ENCODE assay signal across 23 cellular contexts in the genomic region with DNA sequence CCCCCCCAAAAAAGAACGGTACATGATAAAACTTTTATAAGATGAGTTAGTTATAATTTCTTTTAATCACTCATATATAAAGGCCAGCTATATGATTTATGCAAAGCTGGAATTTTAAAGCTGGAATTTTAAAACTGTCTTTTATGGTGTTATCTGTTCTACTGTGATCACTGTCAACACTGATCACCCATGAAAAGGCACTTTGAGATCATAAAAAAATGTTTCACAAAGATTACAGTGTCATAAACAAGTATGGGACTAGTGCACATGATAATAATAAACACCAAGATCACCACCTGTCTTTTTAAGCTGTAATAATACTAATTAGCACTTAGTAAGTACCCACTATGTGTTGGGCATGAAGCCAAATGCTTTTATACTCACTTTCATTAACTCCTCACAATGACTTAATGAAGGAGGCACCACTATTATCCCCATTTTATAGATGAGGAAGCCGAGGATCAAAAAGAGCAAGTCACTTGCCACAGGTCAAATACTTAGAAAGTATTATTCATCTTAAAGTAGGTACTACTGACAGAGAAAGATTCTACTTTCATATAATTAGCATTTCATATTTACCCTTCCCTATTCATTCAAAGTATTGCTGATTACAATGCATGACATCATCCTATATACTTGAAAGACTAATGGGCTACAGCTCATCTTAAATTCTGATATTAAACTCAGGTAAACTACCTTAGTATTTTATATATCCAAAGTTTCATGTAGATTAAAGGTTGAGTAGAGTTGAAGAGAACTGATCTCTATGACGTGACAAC. TPM values are rescaled to one million over a fixed set of nuclear protein-coding genes. Genes with fewer than 3 reads are reported as not detected.
"Had no signal": no experiment of that assay in that cellular context is flagged by ENCODE, and none has a peak within 500 bp of the region (broad histone marks: within the 10 kb centered on the region; RNA-seq: fewer than 3 reads in every experiment).

No MANE protein-coding gene starts in this region.

- FAIRE-seq: frontal cortex had no signal

- H3K4me3 ChIP-seq: coronary artery, dorsolateral prefrontal cortex, heart left ventricle, psoas muscle, thoracic aorta, transverse colon had no signal

- H3K27ac ChIP-seq: coronary artery, dorsolateral prefrontal cortex, heart left ventricle, neutrophil, psoas muscle, thoracic aorta had no signal

- H3K36me3 ChIP-seq: heart left ventricle, neutrophil, thoracic aorta, transverse colon had no signal

- ATAC-seq: esophagus mucosa; heart left ventricle; left lobe of liver; naive thymus-derived CD4-positive, alpha-beta T cell; psoas muscle; sciatic nerve; stimulated activated naive B cell treated with anti-CD40 and anti-IgM and Interleukin-4, amounts not matched to agents 10 μg/mL and 1 μg/mL and 100 μg/mL, for 72 hours; stimulated activated naive CD8-positive, alpha-beta T cell treated with anti-CD3 and anti-CD28 coated beads, Interleukin-15, amount 100 ng/mL, for 72 hours had no signal

- DNase-seq: cerebellar nuclear complex; dorsolateral prefrontal cortex; effector CD8-positive, alpha-beta T cell; heart left ventricle; hypothalamus; kidney glomerular epithelial cell; mammary epithelial cell; naive thymus-derived CD4-positive, alpha-beta T cell; psoas muscle; retina; stimulated activated CD4-positive, alpha-beta T cell treated with anti-CD3 and anti-CD28 coated beads, Interleukin-2, amount 100 ng/mL, for 24 hours; stimulated activated CD4-positive, alpha-beta T cell treated with anti-CD3 and anti-CD28 coated beads, Interleukin-4, amount 100 ng/mL, for 4 hours; stimulated activated naive B cell treated with anti-CD40 and anti-IgM and Interleukin-4, amounts not matched to agents 10 μg/mL and 1 μg/mL and 100 μg/mL, for 72 hours; stimulated activated naive CD8-positive, alpha-beta T cell treated with anti-CD3 and anti-CD28 coated beads, Interleukin-15, amount 100 ng/mL, for 72 hours; substantia nigra; transverse colon had no signal

- H3K9me3 ChIP-seq: heart left ventricle, neutrophil, psoas muscle, thoracic aorta, transverse colon had no signal

- H3K27me3 ChIP-seq: dorsolateral prefrontal cortex, heart left ventricle, transverse colon had no signal

RNA-seq across cellular contexts. Expression of a gene that starts 8.3 kb away (rescaled TPM):
- polyA plus RNA-seq: naive thymus-derived CD4-positive, alpha-beta T cell had no signal
